Comparison of ENCODE assay signal across 8 cellular contexts in genomic region chr15:90869140-90869541, GRCh38. TPM values are rescaled to one million over a fixed set of nuclear protein-coding genes. Genes with fewer than 3 reads are reported as not detected.
DNase-seq lines count a peak whose midpoint lies in the region; ATAC-seq and TF ChIP-seq lines count a peak whose summit lies in the region.

No MANE protein-coding gene starts in this region.

- peaks cover 41% of the 10 kb centered on the region for H3K4me1 ChIP-seq in CD4-positive, CD25-positive, alpha-beta regulatory T cell (ENCODE audit: control insufficient read depth, insufficient read depth, low read length, poor library complexity, severe bottlenecking)
- H3K4me1 ChIP-seq in OCI-LY7 (ENCODE audit: insufficient read depth, low read length, poor library complexity, severe bottlenecking) (peaks cover 36% of the 10 kb centered on the region), osteoblast (ENCODE audit: insufficient read depth, low read length) (peaks cover 45% of the 10 kb centered on the region)

- peak overlapping the region in 2 of 3 donors; percentile 61 to 92 for H3K27ac Mint-ChIP-seq in CD4-positive, CD25-positive, alpha-beta regulatory T cell
- H3K27ac Mint-ChIP-seq in dendritic cell treated with granulocyte-macrophage colony-stimulating factor and Interleukin-4, amounts not matched to agents 40 ng/mL and 50 ng/mL, for 4 days = peak overlapping the region; percentile 89

- no peaks in the 10 kb centered on the region for H3K27me3 ChIP-seq in CD4-positive, CD25-positive, alpha-beta regulatory T cell (ENCODE audit: control insufficient read depth, insufficient read depth, low read length)
- no peaks in the 10 kb centered on the region for H3K27me3 ChIP-seq in osteoblast (ENCODE audit: insufficient read depth, low read length)
- H3K27me3 ChIP-seq in H7 (ENCODE audit: control insufficient read depth, insufficient read depth, low read length) = no peaks in the 10 kb centered on the region

- H3K4me3 Mint-ChIP-seq in CD4-positive, CD25-positive, alpha-beta regulatory T cell = peak overlapping the region; percentile 9 to 90 (median 80)
- H3K4me3 Mint-ChIP-seq in dendritic cell treated with granulocyte-macrophage colony-stimulating factor and Interleukin-4, amounts not matched to agents 40 ng/mL and 50 ng/mL, for 4 days = peak overlapping the region; percentile 81

- POLR2A ChIA-PET in OCI-LY7 (lab: Charles Lee) = interaction anchor here (0.6 to 0.8 kb wide), 2 partner anchors 17 to 30 kb away, joined by 3 read pairs; no protein-coding TSS in a partner anchor

- H3K79me2 ChIP-seq in OCI-LY7 (ENCODE audit: insufficient read depth, low read depth, low read length) (no peaks in the 10 kb centered on the region), osteoblast (ENCODE audit: insufficient read depth, low read length) (peaks cover 35% of the 10 kb centered on the region)

- no peak overlapping the region for H3K4me3 ChIP-seq in CD4-positive, CD25-positive, alpha-beta regulatory T cell (ENCODE audit: low read depth, low read length)
- H3K4me3 ChIP-seq in OCI-LY7 (ENCODE audit: low read depth, low read length, poor library complexity, severe bottlenecking) (no peak overlapping the region), osteoblast (ENCODE audit: insufficient read depth, low read length) (no peak overlapping the region), H7 (ENCODE audit: insufficient read depth, low read depth, low read length) (no peak overlapping the region)

- H3K27ac ChIP-seq in CD4-positive, CD25-positive, alpha-beta regulatory T cell (ENCODE audit: insufficient read depth, low read length, poor library complexity, severe bottlenecking) = peak overlapping the region; percentile 16
- no peak overlapping the region for H3K27ac ChIP-seq in OCI-LY7 (ENCODE audit: low read depth, low read length, poor library complexity, severe bottlenecking)
- H3K27ac ChIP-seq in osteoblast (ENCODE audit: low read depth, low read length) = peak overlapping the region; percentile 83

- H3K4me2 ChIP-seq in OCI-LY7 (ENCODE audit: low read length) (peak overlapping the region; percentile 90; the same call in 1 of the 2 replicates), osteoblast (ENCODE audit: insufficient read depth, low read length) (peak overlapping the region; percentile 90)

- CTCF ChIA-PET in OCI-LY7 (lab: Charles Lee; ENCODE audit: unreplicated experiment) = no interaction called here

- ATAC-seq in CD4-positive, CD25-positive, alpha-beta regulatory T cell (ENCODE audit: low read depth in 2 of 2) = no peak
- ATAC-seq in sciatic nerve = no peak
- ATAC-seq in HG03520 (IDR thresholded peaks at IDR 0.05; ENCODE audit: unreplicated experiment) = no peak

- H3K36me3 ChIP-seq in CD4-positive, CD25-positive, alpha-beta regulatory T cell (ENCODE audit: control insufficient read depth, insufficient read depth, low read length) = no peaks in the 10 kb centered on the region
- no peaks in the 10 kb centered on the region for H3K36me3 ChIP-seq in OCI-LY7 (ENCODE audit: insufficient read depth, low read length)
- no peaks in the 10 kb centered on the region for H3K36me3 ChIP-seq in osteoblast (ENCODE audit: insufficient read depth, low read length)
- no peaks in the 10 kb centered on the region for H3K36me3 ChIP-seq in H7 (replicated peaks; ENCODE audit: control insufficient read depth, insufficient read depth, low read length)

- no peaks in the 10 kb centered on the region for H3K36me3 Mint-ChIP-seq in CD4-positive, CD25-positive, alpha-beta regulatory T cell
- H3K36me3 Mint-ChIP-seq in dendritic cell treated with granulocyte-macrophage colony-stimulating factor and Interleukin-4, amounts not matched to agents 40 ng/mL and 50 ng/mL, for 4 days (ENCODE audit: low read depth) = peaks cover 47% of the 10 kb centered on the region

- H4K20me1 ChIP-seq in OCI-LY7 (ENCODE audit: insufficient read depth, low read length) = no peaks in the 10 kb centered on the region; the same call in 1 of the 2 replicates
- H4K20me1 ChIP-seq in osteoblast (ENCODE audit: insufficient read depth, low read length) = peaks cover 12% of the 10 kb centered on the region

- intact Hi-C loops in OCI-LY7 (cut with micrococcal nuclease; ENCODE audit: unreplicated experiment) (no loop called here), sciatic nerve (cut with DNase I) (no loop called here)
- intact Hi-C loops in dendritic cell treated with granulocyte-macrophage colony-stimulating factor and Interleukin-4, amounts not matched to agents 40 ng/mL and 50 ng/mL, for 4 days (cut with micrococcal nuclease) = no loop called here

- H2AFZ ChIP-seq in OCI-LY7 (ENCODE audit: low read length) (peak overlapping the region; percentile 24; the same call in 1 of the 2 replicates), osteoblast (ENCODE audit: low read length) (no peak overlapping the region)

- DNase-seq in CD4-positive, CD25-positive, alpha-beta regulatory T cell = no peak
- DNase-seq in OCI-LY7 (ENCODE audit: low spot score) (no peak), osteoblast (ENCODE audit: insufficient read length, low spot score, missing footprints) (no peak), sciatic nerve (ENCODE audit: low spot score) (no peak), H7 (no peak)
- no peak for DNase-seq in activated effector memory CD4-positive, alpha-beta T cell treated with anti-CD3 and anti-CD28 coated beads, Interleukin-2, amount 50 U/mL, for 16 hours

- H3K9me3 ChIP-seq in CD4-positive, CD25-positive, alpha-beta regulatory T cell (ENCODE audit: control insufficient read depth in 2 of 2, low read length in 2 of 2) = no peaks in the 10 kb centered on the region
- H3K9me3 ChIP-seq in OCI-LY7 (ENCODE audit: low read length) (no peaks in the 10 kb centered on the region), osteoblast (ENCODE audit: low read depth, low read length) (no peaks in the 10 kb centered on the region)

- no peaks in the 10 kb centered on the region for H3K9me2 ChIP-seq in OCI-LY7 (ENCODE audit: insufficient read depth, low read length)

- H3K9me3 Mint-ChIP-seq in CD4-positive, CD25-positive, alpha-beta regulatory T cell = no peaks in the 10 kb centered on the region
- H3K9me3 Mint-ChIP-seq in dendritic cell treated with granulocyte-macrophage colony-stimulating factor and Interleukin-4, amounts not matched to agents 40 ng/mL and 50 ng/mL, for 4 days = no peaks in the 10 kb centered on the region

- no peaks in the 10 kb centered on the region for H3K27me3 Mint-ChIP-seq in CD4-positive, CD25-positive, alpha-beta regulatory T cell
- H3K27me3 Mint-ChIP-seq in dendritic cell treated with granulocyte-macrophage colony-stimulating factor and Interleukin-4, amounts not matched to agents 40 ng/mL and 50 ng/mL, for 4 days = no peaks in the 10 kb centered on the region

- no TSS peak for BruUV-seq in OCI-LY7 (replicated peaks; lab: Mats Ljungman, UMichigan)

- peaks cover 5 to 47% (median 32%) of the 10 kb centered on the region in 4 donors for H3K4me1 Mint-ChIP-seq in CD4-positive, CD25-positive, alpha-beta regulatory T cell
- peaks cover 74% of the 10 kb centered on the region for H3K4me1 Mint-ChIP-seq in dendritic cell treated with granulocyte-macrophage colony-stimulating factor and Interleukin-4, amounts not matched to agents 40 ng/mL and 50 ng/mL, for 4 days (ENCODE audit: low read depth)

- TF ChIP-seq CTCF in OCI-LY7 (conservative IDR thresholded peaks at IDR 0.05; ENCODE audit: low read length) (no peak), osteoblast (IDR thresholded peaks at IDR 0.05; ENCODE audit: extremely low read depth, low read depth, low read length) (no peak)

RNA-seq across cellular contexts. Expression of gene FURIN, which starts 0.8 kb away (rescaled TPM):
- total RNA-seq in CD4-positive, CD25-positive, alpha-beta regulatory T cell = 62.5 TPM
- polyA plus RNA-seq in CD4-positive, CD25-positive, alpha-beta regulatory T cell = 1 to 10 TPM; 2.9 to 8.6 (median 5.7) TPM
- 2.1 and 4.9 TPM in 2 replicates for total RNA-seq in OCI-LY7 (2014; rRNA removed; shearing (Covaris generic))
- total RNA-seq in OCI-LY7 (2022) (7.4 and 10.3 TPM in 2 replicates), osteoblast (39.1 and 42.7 TPM in 2 replicates), sciatic nerve (51.6 TPM)
- total RNA-seq in H7 (2014; rRNA removed; shearing (Covaris generic)) = 56.5 and 68.9 TPM in 2 replicates

RNA-seq across cellular contexts. Expression of gene FES, which starts 15.2 kb away (rescaled TPM):
- total RNA-seq in CD4-positive, CD25-positive, alpha-beta regulatory T cell = 3.8 TPM
- polyA plus RNA-seq in CD4-positive, CD25-positive, alpha-beta regulatory T cell = under 1 TPM in 2 of 4 donors, not detected in 2; 0.13 TPM
- 3.3 and 4.7 TPM in 2 replicates for total RNA-seq in OCI-LY7 (2014; rRNA removed; shearing (Covaris generic))
- total RNA-seq in OCI-LY7 (2022) (3.0 and 3.2 TPM in 2 replicates), osteoblast (19.2 and 20.3 TPM in 2 replicates), sciatic nerve (44.8 TPM)
- 11.2 and 13.6 TPM in 2 replicates for total RNA-seq in H7 (2014; rRNA removed; shearing (Covaris generic))

RNA-seq across cellular contexts. Expression of gene MAN2A2, which starts 34.0 kb away (rescaled TPM):
- 120 TPM for total RNA-seq in CD4-positive, CD25-positive, alpha-beta regulatory T cell
- polyA plus RNA-seq in CD4-positive, CD25-positive, alpha-beta regulatory T cell = 1 to 10 TPM; 3.8 to 6.6 (median 5.7) TPM
- 6.6 and 12.2 TPM in 2 replicates for total RNA-seq in OCI-LY7 (2014; rRNA removed; shearing (Covaris generic))
- total RNA-seq in OCI-LY7 (2022) = 11.6 and 17.4 TPM in 2 replicates
- total RNA-seq in osteoblast = 15.2 and 20.0 TPM in 2 replicates
- 150 TPM for total RNA-seq in sciatic nerve
- total RNA-seq in H7 (2014; rRNA removed; shearing (Covaris generic)) = 7.4 and 11.6 TPM in 2 replicates
